Comparison of ENCODE assay signal across 10 cellular contexts in the genomic region with DNA sequence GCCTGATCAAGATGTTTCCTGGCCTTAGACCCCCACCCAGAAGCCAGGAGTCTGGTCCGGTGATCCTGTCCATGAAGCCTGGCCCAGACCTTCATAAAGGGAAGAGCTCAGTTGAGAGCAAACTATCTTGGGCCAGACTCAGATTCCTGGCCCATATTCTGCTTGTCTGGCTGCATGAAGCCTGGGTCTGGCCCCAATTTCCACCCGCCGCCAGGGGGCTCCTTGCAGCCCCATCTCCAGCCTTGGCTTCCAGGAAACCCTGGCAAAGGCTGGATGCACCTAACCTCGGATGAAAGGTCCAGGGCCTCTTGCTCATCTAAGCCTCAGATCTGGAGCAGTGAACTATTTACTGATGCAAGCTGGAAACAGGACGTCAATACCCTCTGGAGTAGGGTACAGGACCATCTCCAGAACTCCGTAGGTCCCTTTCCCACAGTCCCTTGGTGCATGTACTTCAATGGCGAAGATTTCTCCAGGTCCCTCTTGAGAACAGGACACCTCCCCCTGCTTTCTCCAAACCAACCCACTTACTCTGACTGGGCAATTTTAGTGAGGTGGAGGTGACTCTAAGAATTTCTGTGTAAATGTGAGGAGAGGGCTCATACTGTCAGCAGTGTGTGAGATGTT. TPM values are rescaled to one million over a fixed set of nuclear protein-coding genes. Genes with fewer than 3 reads are reported as not detected.
DNase-seq lines count a peak whose midpoint lies in the region; ATAC-seq, FAIRE-seq and TF ChIP-seq lines count a peak whose summit lies in the region.
"Had no signal": no experiment of that assay in that cellular context is flagged by ENCODE, and none has a peak within 500 bp of the region (broad histone marks: within the 10 kb centered on the region; RNA-seq: fewer than 3 reads in every experiment).

No MANE protein-coding gene starts in this region.

- ATAC-seq in GM23338: peak; percentile 3; the same call in 2 of the 3 replicates
- ATAC-seq in HG03095 (IDR thresholded peaks at IDR 0.05; ENCODE audit: unreplicated experiment): no peak
- ATAC-seq in CD8-positive, alpha-beta T cell: no peak
- no peak for ATAC-seq in HG03135 (IDR thresholded peaks at IDR 0.05; ENCODE audit: unreplicated experiment)

- H3K4me3 Mint-ChIP-seq in Calu3 (ENCODE audit: low read depth, unreplicated experiment): no peak overlapping the region
- no peak overlapping the region; the same call in 2 of the 3 replicates for H3K4me3 Mint-ChIP-seq in GM23338
- no peak overlapping the region for H3K4me3 Mint-ChIP-seq in CD8-positive, alpha-beta T cell

- H3K27me3 ChIP-seq in GM23338 (ENCODE audit: insufficient read depth): peaks cover 100% of the 10 kb centered on the region
- H3K27me3 ChIP-seq in CD8-positive, alpha-beta T cell (ENCODE audit: insufficient read depth, low read length): peaks cover 69% of the 10 kb centered on the region

- DNase-seq in Calu3 (peak; percentile 91), GM23338 (ENCODE audit: low spot score) (peak; percentile 86), SK-N-DZ (ENCODE audit: low spot score) (peak; percentile 53), iPS-NIHi11 (ENCODE audit: low spot score) (peak; percentile 52), RCC 7860 (ENCODE audit: low spot score) (no peak)
- no peak for DNase-seq in CD8-positive, alpha-beta T cell

- H2AFZ ChIP-seq in GM23338: no peak overlapping the region

- peaks cover 21% of the 10 kb centered on the region for H4K20me1 ChIP-seq in GM23338 (replicated peaks; ENCODE audit: insufficient read depth)

- intact Hi-C loops in Calu3 (cut with micrococcal nuclease; ENCODE audit: unreplicated experiment): loop anchor here (1.0 to 5.0 kb wide), 4 partner anchors 38 to 388 kb away; no protein-coding TSS in a partner anchor
- intact Hi-C loops in CD8-positive, alpha-beta T cell (cut with DNase I, micrococcal nuclease): loop anchor here in 1 of 2 experiments (10.0 kb wide), 1 partner anchor 2003 kb away; the partner anchor contains the start of gene SLC25A36

- peaks cover 31% of the 10 kb centered on the region for H3F3A ChIP-seq in GM23338 (replicated peaks; ENCODE audit: low read depth)

- H3K4me2 ChIP-seq in GM23338: no peak overlapping the region

- H3K36me3 Mint-ChIP-seq in Calu3 (ENCODE audit: insufficient read depth, unreplicated experiment): peaks cover 27% of the 10 kb centered on the region
- H3K36me3 Mint-ChIP-seq in GM23338 (ENCODE audit: low read depth): 0 out of 3 replicates have a peak, but pooled peaks cover 3% of the 10 kb centered on the region
- no peaks in the 10 kb centered on the region for H3K36me3 Mint-ChIP-seq in CD8-positive, alpha-beta T cell

- no peaks in the 10 kb centered on the region for H3K36me3 ChIP-seq in GM23338 (ENCODE audit: insufficient read depth)
- H3K36me3 ChIP-seq in CD8-positive, alpha-beta T cell (ENCODE audit: insufficient read depth, low read length): no peaks in the 10 kb centered on the region

- H3K9me3 ChIP-seq in CD8-positive, alpha-beta T cell (ENCODE audit: low read length): no peaks in the 10 kb centered on the region

- H3K9me2 ChIP-seq in GM23338 (ENCODE audit: insufficient read depth): no peaks in the 10 kb centered on the region

- no peaks in the 10 kb centered on the region for H3K79me2 ChIP-seq in GM23338 (replicated peaks; ENCODE audit: insufficient read depth)

- BruUV-seq in Calu3 (replicated peaks; lab: Mats Ljungman, UMichigan): no TSS peak

- H3K27ac ChIP-seq in GM23338 (ENCODE audit: low read depth): no peak overlapping the region
- no peak overlapping the region for H3K27ac ChIP-seq in CD8-positive, alpha-beta T cell (ENCODE audit: low read depth, low read length)

- no peaks in the 10 kb centered on the region for H3K9me3 Mint-ChIP-seq in Calu3 (ENCODE audit: low read depth, unreplicated experiment)
- peaks cover 12% of the 10 kb centered on the region for H3K9me3 Mint-ChIP-seq in GM23338
- H3K9me3 Mint-ChIP-seq in CD8-positive, alpha-beta T cell: no peaks in the 10 kb centered on the region

- H3K4me3 ChIP-seq in GM23338: no peak overlapping the region
- H3K4me3 ChIP-seq in CD8-positive, alpha-beta T cell (ENCODE audit: low read depth, low read length): no peak overlapping the region

- CTCF ChIA-PET in Calu3 (lab: Charles Lee): interaction anchor here (1.2 to 1.7 kb wide), 3 partner anchors 11 to 388 kb away, joined by 4 to 5 read pairs (median 4); no protein-coding TSS in a partner anchor
- CTCF ChIA-PET in CD8-positive, alpha-beta T cell (lab: Charles Lee): interaction anchor here (1.2 to 2.3 kb wide), 4 partner anchors 9 to 26 kb away, joined by 4 to 8 read pairs (median 5); no protein-coding TSS in a partner anchor

- peaks cover 94% of the 10 kb centered on the region for H3K27me3 Mint-ChIP-seq in Calu3 (ENCODE audit: unreplicated experiment)
- H3K27me3 Mint-ChIP-seq in GM23338 (ENCODE audit: insufficient read depth, low read depth, poor library complexity): peaks cover 95% of the 10 kb centered on the region
- peaks cover 77% of the 10 kb centered on the region for H3K27me3 Mint-ChIP-seq in CD8-positive, alpha-beta T cell (ENCODE audit: low read depth)

- H3K4me1 Mint-ChIP-seq in Calu3 (ENCODE audit: low read depth, unreplicated experiment) (peaks cover 31% of the 10 kb centered on the region), GM23338 (peaks cover 60% of the 10 kb centered on the region)
- peaks cover 44% of the 10 kb centered on the region for H3K4me1 Mint-ChIP-seq in CD8-positive, alpha-beta T cell (ENCODE audit: low read depth)

- no peak overlapping the region for H3K27ac Mint-ChIP-seq in Calu3 (ENCODE audit: unreplicated experiment)
- no peak overlapping the region for H3K27ac Mint-ChIP-seq in GM23338
- no peak overlapping the region for H3K27ac Mint-ChIP-seq in CD8-positive, alpha-beta T cell

- H3K4me1 ChIP-seq in GM23338 (ENCODE audit: insufficient read depth): peaks cover 60% of the 10 kb centered on the region
- peaks cover 58% of the 10 kb centered on the region for H3K4me1 ChIP-seq in CD8-positive, alpha-beta T cell (ENCODE audit: insufficient read depth, low read length)

- no peak for FAIRE-seq in RCC 7860 (lab: Jason Lieb, UNC)
- FAIRE-seq: islet of Langerhans had no signal

- POLR2A ChIA-PET in CD8-positive, alpha-beta T cell (lab: Charles Lee): no interaction called here

- peak; percentile 93 for TF ChIP-seq CTCF in Calu3 (IDR thresholded peaks at IDR 0.05; ENCODE audit: unreplicated experiment)
- peak; percentile 78 to 84 for TF ChIP-seq CTCF in GM23338 (conservative IDR thresholded peaks at IDR 0.05; ENCODE audit: low read depth in 2 of 2)
- no peak for TF ChIP-seq CTCF in CD8-positive, alpha-beta T cell (IDR thresholded peaks at IDR 0.05)

TF ChIP-seq in GM23338, 12 proteins besides CTCF, POLR2A, EP300 and RAD21 (continues in another document):
- no peak for TF ChIP-seq ZNF331 (CRISPR knock-in tag; IDR thresholded peaks at IDR 0.05; ENCODE audit: low read depth)
- TF ChIP-seq NANOG (IDR thresholded peaks at IDR 0.05; ENCODE audit: borderline replicate concordance): no peak

RNA-seq across cellular contexts. Expression of gene FOXL2, which starts 5.6 kb away (rescaled TPM):
- 0.42 and 0.86 TPM in 2 replicates for total RNA-seq in Calu3 (2022)
- total RNA-seq in GM23338 (2014; rRNA removed; shearing (Covaris generic)): 2.3 and 3.5 TPM in 2 replicates
- polyA plus RNA-seq in GM23338 (2016; fragmentation: Nextera tagmentation; extraction: Ambion mirVana): 0.89 and 1.2 TPM in 2 replicates
- not detected in 2 replicates for polyA plus RNA-seq in SK-N-DZ (2014; cell fraction: cytosol; rRNA removed)
- polyA plus RNA-seq in SK-N-DZ (2014; cell fraction: nucleus; rRNA removed): not detected in 2 replicates
- total RNA-seq in CD8-positive, alpha-beta T cell: under 1 TPM in 1 of 2 experiments, not detected in 1; 0.11 TPM
- total RNA-seq: urinary bladder had no signal
- polyA plus RNA-seq: urinary bladder had no signal

RNA-seq across cellular contexts. Expression of gene FOXL2NB, which starts 5.6 kb away (rescaled TPM):
- total RNA-seq in Calu3 (2022): 0.35 and 0.51 TPM in 2 replicates
- total RNA-seq in GM23338 (2014; rRNA removed; shearing (Covaris generic)): 10.0 and 15.6 TPM in 2 replicates
- 9.3 and 11.2 TPM in 2 replicates for polyA plus RNA-seq in GM23338 (2016; fragmentation: Nextera tagmentation; extraction: Ambion mirVana)
- not detected in 2 replicates for polyA plus RNA-seq in SK-N-DZ (2014; cell fraction: cytosol; rRNA removed)
- not detected in 2 replicates for polyA plus RNA-seq in SK-N-DZ (2014; cell fraction: nucleus; rRNA removed)
- not detected for total RNA-seq in CD8-positive, alpha-beta T cell
- total RNA-seq: urinary bladder had no signal
- polyA plus RNA-seq: urinary bladder had no signal

Comparison
In these comparisons a context has a peak if more than half of its experiments do, and no peak if none do; other contexts are left out.
1. DNase-seq: peak in Calu3 (single experiment), GM23338 (single experiment), SK-N-DZ (single experiment) and iPS-NIHi11 (single experiment); none in RCC 7860 (single experiment) and CD8-positive, alpha-beta T cell (0 of 7).